In the genomic region with DNA sequence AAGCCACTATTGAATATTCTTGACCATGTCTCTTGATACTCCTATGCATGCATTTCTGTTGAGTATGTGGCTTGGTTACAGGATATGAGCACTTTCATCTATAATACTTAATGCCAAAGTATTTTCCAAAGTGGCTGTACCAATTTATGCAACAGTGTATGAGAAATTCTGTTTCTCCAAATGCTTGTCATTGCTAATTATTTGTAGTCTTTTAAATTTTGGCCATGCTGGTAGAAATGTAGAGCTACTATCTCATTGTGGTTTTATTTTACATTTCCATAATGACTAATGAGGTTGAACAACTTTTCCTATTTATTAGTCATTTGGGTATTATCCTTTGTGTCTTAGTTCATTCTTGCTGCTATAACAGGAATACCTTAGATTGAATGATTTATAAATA, we compare ENCODE assay signal across 1 cellular context.
A peak's percentile ranks its signal among the peaks of the same experiment; 100 is the strongest.
TF ChIP-seq lines count a peak whose summit lies in the region.

No MANE protein-coding gene starts in this region.

TF ChIP-seq in SK-N-SH, 30 proteins besides CTCF, POLR2A, EP300 and RAD21 (continued from another document):
- TF ChIP-seq NFIC (IDR thresholded peaks at IDR 0.05; ENCODE audit: borderline replicate concordance) (peak; percentile 80), FOXM1 (IDR thresholded peaks at IDR 0.05; ENCODE audit: low read depth) (peak; percentile 68)
